Comparison of ENCODE assay signal across 6 cellular contexts in genomic region chr12:70028515-70028914, GRCh38.
"Had no signal": no experiment of that assay in that cellular context is flagged by ENCODE, and none has a peak within 500 bp of the region (broad histone marks: within the 10 kb centered on the region; RNA-seq: fewer than 3 reads in every experiment).

No MANE protein-coding gene starts in this region.

- H3K4me3 ChIP-seq: K562 had no signal

- ATAC-seq: HepG2, K562 had no signal

- H3K27me3 Mint-ChIP-seq: IgD-negative memory B cell had no signal

- DNase-seq: IMR-90, KBM-7 had no signal

- H3K27ac ChIP-seq: HL-60 had no signal

- H3K27ac Mint-ChIP-seq: IgD-negative memory B cell had no signal

- H3K4me3 Mint-ChIP-seq: IgD-negative memory B cell had no signal

- H3K4me1 Mint-ChIP-seq: IgD-negative memory B cell had no signal
